In the genomic region with DNA sequence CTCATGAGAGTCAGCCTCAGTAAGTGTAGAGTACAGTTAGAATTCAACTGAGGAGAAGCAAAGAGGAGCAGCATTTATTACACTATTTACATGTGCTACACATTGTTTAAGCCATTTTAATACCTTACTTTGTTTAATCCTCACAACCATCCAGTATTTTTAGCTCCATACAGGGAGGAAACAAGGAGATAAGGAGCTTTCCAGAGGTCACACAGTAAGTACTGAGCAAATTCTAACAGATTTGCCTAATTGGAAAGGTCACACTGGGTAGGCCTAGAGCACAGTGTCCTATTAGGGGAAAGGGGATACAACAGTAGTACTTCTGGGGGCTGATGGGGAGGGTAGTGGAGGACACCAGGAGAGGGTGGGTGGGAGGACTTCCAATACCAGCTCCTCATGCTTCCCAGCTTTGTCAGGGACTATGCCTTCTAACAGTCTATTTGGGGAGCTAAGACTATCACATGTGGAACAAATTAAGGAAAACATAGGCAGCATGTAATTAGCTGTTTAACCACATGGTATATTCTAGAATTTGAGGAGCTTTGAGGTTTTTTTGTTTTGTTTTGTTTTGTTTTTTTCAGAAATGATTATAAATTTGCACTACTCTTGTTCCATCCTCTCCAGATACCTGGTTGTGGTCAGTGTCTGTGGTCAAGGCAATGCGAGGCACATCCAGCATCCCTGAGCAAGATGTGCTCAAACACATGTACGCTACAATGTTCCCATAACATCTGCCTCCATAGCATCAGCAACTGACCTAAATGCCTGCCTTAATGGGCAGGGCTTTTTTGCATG, we compare ENCODE assay signal across 16 cellular contexts.
DNase-seq lines count a peak whose midpoint lies in the region; ATAC-seq and TF ChIP-seq lines count a peak whose summit lies in the region.
"Had no signal": no experiment of that assay in that cellular context is flagged by ENCODE, and none has a peak within 500 bp of the region (broad histone marks: within the 10 kb centered on the region; RNA-seq: fewer than 3 reads in every experiment).

No MANE protein-coding gene starts in this region.

- H4K20me1 ChIP-seq in HCT116 (ENCODE audit: insufficient read depth), result no peaks in the 10 kb centered on the region

- CTCF ChIA-PET in HCT116 (lab: Charles Lee), result no interaction called here

- H3K9me3 ChIP-seq in HCT116 (ENCODE audit: control insufficient read depth in 1 of 2, insufficient read depth in 1 of 2, low read depth in 1 of 2, low read length in 2 of 2) (no peaks in the 10 kb centered on the region), WERI-Rb-1 (ENCODE audit: severe bottlenecking) (no peaks in the 10 kb centered on the region)
- H3K9me3 ChIP-seq: HAP-1, testis had no signal

- POLR2A ChIA-PET in HCT116 (lab: Charles Lee), result no interaction called here

- H3K4me1 ChIP-seq in HCT116 (ENCODE audit: control insufficient read depth in 1 of 2, insufficient read depth in 2 of 2, low read length in 2 of 2), result peaks cover 13 to 14% of the 10 kb centered on the region in 2 experiments
- H3K4me1 ChIP-seq: testis had no signal

- peak overlapping the region; percentile 32 for H3K4me2 ChIP-seq in HCT116 (ENCODE audit: low read length)

- BruUV-seq in HCT116 (replicated peaks; lab: Mats Ljungman, UMichigan), result no TSS peak

- ATAC-seq in HCT116, result peak; percentile 66
- peak; percentile 23 to 34 for ATAC-seq in left cardiac atrium
- ATAC-seq in HG02884 (IDR thresholded peaks at IDR 0.05; ENCODE audit: unreplicated experiment), result no peak

- H3K4me3 ChIP-seq in HCT116 (replicated peaks in 1 of 2; ENCODE audit: low read depth in 1 of 2, low read length in 2 of 2) (no peak overlapping the region), WERI-Rb-1 (ENCODE audit: low read depth, low read length) (no peak overlapping the region)
- H3K4me3 ChIP-seq: HAP-1, testis had no signal

- H3K27me3 ChIP-seq in HCT116 (ENCODE audit: insufficient read depth, low read length) (no peaks in the 10 kb centered on the region), WERI-Rb-1 (ENCODE audit: insufficient read depth, low read depth, severe bottlenecking) (no peaks in the 10 kb centered on the region)
- H3K27me3 ChIP-seq: testis had no signal

- no peak for TF ChIP-seq CTCF in HCT116 (IDR thresholded peaks at IDR 0.05 in 2 of 3, conservative IDR thresholded peaks at IDR 0.05 in 1 of 3; ENCODE audit: borderline replicate concordance in 1 of 3, insufficient read depth in 1 of 3, low read depth in 2 of 3, low read length in 2 of 3)
- TF ChIP-seq CTCF in WERI-Rb-1 (IDR thresholded peaks at IDR 0.05; ENCODE audit: low read depth, low read length), result no peak

- no peak for TF ChIP-seq RAD21 in HCT116 (IDR thresholded peaks at IDR 0.05; ENCODE audit: low read depth)

- H2AFZ ChIP-seq in HCT116 (ENCODE audit: low read depth, low read length, poor library complexity, severe bottlenecking), result no peak overlapping the region

- H3K79me2 ChIP-seq in HCT116 (ENCODE audit: insufficient read depth, low read length), result no peaks in the 10 kb centered on the region

- H3K27ac ChIP-seq in HCT116 (ENCODE audit: low read depth, low read length) (peak overlapping the region; percentile 45; the same call in 1 of the 2 replicates), WERI-Rb-1 (no peak overlapping the region)
- H3K27ac ChIP-seq: HL-60, testis had no signal

- H3K36me3 ChIP-seq in HCT116 (ENCODE audit: control insufficient read depth in 1 of 2, insufficient read depth in 2 of 2, low read length in 2 of 2) (no peaks in the 10 kb centered on the region), WERI-Rb-1 (no peaks in the 10 kb centered on the region)
- H3K36me3 ChIP-seq: HAP-1 had no signal

- H3K9me2 ChIP-seq in HCT116 (ENCODE audit: insufficient read depth), result no peaks in the 10 kb centered on the region

- no peak overlapping the region for H3K9ac ChIP-seq in HCT116 (ENCODE audit: low read length)

- intact Hi-C loops in HCT116 (cut with micrococcal nuclease) (no loop called here), left cardiac atrium (cut with DNase I) (no loop called here)

- peak; percentile 24 for DNase-seq in AG08395 (ENCODE audit: low spot score)
- DNase-seq in HCT116 (ENCODE audit: low read depth, low spot score), result no peak
- peak; percentile 32 for DNase-seq in WERI-Rb-1
- DNase-seq in left cardiac atrium, result no peak
- DNase-seq in DMS153 treated with DMSO at 0.1 percent for 48 hours (lab: John Stamatoyannopoulos, UW; ENCODE audit: unreplicated experiment), result no peak
- no peak for DNase-seq in CD1c-positive myeloid dendritic cell (ENCODE audit: extremely low spot score)
- DNase-seq in KG1 (lab: John Stamatoyannopoulos, UW), result no peak
- DNase-seq: activated effector memory CD4-positive, alpha-beta T cell treated with anti-CD3 and anti-CD28 coated beads, Interleukin-2, amount 50 U/mL, for 16 hours; Kasumi-1; NCI-H1436; retina; stimulated activated CD4-positive, alpha-beta T cell treated with anti-CD3 and anti-CD28 coated beads, Interleukin-2, amount 100 ng/mL, for 24 hours; testis had no signal

- TF ChIP-seq POLR2A in HCT116 (IDR thresholded peaks at IDR 0.05; ENCODE audit: borderline replicate concordance, extremely low read depth, insufficient read depth, insufficient read length), result no peak

- RAD21 ChIA-PET in HCT116 (lab: Charles Lee; ENCODE audit: low non-redundant PET in 1 of 2, low total read pairs in 2 of 2, uncharacterized antibody in 2 of 2, unreplicated experiment in 2 of 2), result no interaction called here

TF ChIP-seq in HCT116, 20 proteins besides CTCF, POLR2A, EP300 and RAD21:
- no peak for TF ChIP-seq POLR2AphosphoS5 (IDR thresholded peaks at IDR 0.05; ENCODE audit: low read depth, low read length)
- TF ChIP-seq, protein P1, sequence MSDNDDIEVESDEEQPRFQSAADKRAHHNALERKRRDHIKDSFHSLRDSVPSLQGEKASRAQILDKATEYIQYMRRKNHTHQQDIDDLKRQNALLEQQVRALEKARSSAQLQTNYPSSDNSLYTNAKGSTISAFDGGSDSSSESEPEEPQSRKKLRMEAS (IDR thresholded peaks at IDR 0.05), result no peak
- TF ChIP-seq EGR1 (IDR thresholded peaks at IDR 0.05; ENCODE audit: low read depth), result no peak
- TF ChIP-seq, protein P2, sequence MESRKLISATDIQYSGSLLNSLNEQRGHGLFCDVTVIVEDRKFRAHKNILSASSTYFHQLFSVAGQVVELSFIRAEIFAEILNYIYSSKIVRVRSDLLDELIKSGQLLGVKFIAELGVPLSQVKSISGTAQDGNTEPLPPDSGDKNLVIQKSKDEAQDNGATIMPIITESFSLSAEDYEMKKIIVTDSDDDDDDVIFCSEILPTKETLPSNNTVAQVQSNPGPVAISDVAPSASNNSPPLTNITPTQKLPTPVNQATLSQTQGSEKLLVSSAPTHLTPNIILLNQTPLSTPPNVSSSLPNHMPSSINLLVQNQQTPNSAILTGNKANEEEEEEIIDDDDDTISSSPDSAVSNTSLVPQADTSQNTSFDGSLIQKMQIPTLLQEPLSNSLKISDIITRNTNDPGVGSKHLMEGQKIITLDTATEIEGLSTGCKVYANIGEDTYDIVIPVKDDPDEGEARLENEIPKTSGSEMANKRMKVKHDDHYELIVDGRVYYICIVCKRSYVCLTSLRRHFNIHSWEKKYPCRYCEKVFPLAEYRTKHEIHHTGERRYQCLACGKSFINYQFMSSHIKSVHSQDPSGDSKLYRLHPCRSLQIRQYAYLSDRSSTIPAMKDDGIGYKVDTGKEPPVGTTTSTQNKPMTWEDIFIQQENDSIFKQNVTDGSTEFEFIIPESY (IDR thresholded peaks at IDR 0.05; ENCODE audit: extremely low read depth, insufficient replicate concordance, low read length), result no peak
- TF ChIP-seq YY1 (IDR thresholded peaks at IDR 0.05; ENCODE audit: extremely low read depth, insufficient replicate concordance, low read depth, low read length), result no peak
- TF ChIP-seq, protein P3, sequence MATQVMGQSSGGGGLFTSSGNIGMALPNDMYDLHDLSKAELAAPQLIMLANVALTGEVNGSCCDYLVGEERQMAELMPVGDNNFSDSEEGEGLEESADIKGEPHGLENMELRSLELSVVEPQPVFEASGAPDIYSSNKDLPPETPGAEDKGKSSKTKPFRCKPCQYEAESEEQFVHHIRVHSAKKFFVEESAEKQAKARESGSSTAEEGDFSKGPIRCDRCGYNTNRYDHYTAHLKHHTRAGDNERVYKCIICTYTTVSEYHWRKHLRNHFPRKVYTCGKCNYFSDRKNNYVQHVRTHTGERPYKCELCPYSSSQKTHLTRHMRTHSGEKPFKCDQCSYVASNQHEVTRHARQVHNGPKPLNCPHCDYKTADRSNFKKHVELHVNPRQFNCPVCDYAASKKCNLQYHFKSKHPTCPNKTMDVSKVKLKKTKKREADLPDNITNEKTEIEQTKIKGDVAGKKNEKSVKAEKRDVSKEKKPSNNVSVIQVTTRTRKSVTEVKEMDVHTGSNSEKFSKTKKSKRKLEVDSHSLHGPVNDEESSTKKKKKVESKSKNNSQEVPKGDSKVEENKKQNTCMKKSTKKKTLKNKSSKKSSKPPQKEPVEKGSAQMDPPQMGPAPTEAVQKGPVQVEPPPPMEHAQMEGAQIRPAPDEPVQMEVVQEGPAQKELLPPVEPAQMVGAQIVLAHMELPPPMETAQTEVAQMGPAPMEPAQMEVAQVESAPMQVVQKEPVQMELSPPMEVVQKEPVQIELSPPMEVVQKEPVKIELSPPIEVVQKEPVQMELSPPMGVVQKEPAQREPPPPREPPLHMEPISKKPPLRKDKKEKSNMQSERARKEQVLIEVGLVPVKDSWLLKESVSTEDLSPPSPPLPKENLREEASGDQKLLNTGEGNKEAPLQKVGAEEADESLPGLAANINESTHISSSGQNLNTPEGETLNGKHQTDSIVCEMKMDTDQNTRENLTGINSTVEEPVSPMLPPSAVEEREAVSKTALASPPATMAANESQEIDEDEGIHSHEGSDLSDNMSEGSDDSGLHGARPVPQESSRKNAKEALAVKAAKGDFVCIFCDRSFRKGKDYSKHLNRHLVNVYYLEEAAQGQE (IDR thresholded peaks at IDR 0.05; ENCODE audit: low read depth), result no peak
TF ChIP-seq in HCT116: peak in this region for 0.

Comparison
In these comparisons a context has a peak if more than half of its experiments do, and no peak if none do; other contexts are left out.
1. DNase-seq: peak in AG08395 (single experiment) and WERI-Rb-1 (single experiment); none in HCT116 (single experiment), left cardiac atrium (single experiment), DMS153 treated with DMSO at 0.1 percent for 48 hours (single experiment), CD1c-positive myeloid dendritic cell (single experiment) and KG1 (single experiment).